16 cellular contexts compared by ENCODE assay signal in genomic region chr7:27133409-27134157, GRCh38. TPM values are rescaled to one million over a fixed set of nuclear protein-coding genes. Genes with fewer than 3 reads are reported as not detected.
DNase-seq lines count a peak whose midpoint lies in the region; ATAC-seq, FAIRE-seq and TF ChIP-seq lines count a peak whose summit lies in the region.
"Had no signal": no experiment of that assay in that cellular context is flagged by ENCODE, and none has a peak within 500 bp of the region (broad histone marks: within the 10 kb centered on the region; RNA-seq: fewer than 3 reads in every experiment).

No MANE protein-coding gene starts in this region.

- no peaks in the 10 kb centered on the region for H3K36me3 Mint-ChIP-seq in activated naive CD4-positive, alpha-beta T cell treated with anti-CD3 and anti-CD28 coated beads for 36 hours (ENCODE audit: low read depth)
- no peaks in the 10 kb centered on the region for H3K36me3 Mint-ChIP-seq in activated naive CD4-positive, alpha-beta T cell treated with anti-CD3 and anti-CD28 coated beads, Interleukin-2, amount 10 ng/mL, durations not matched to agents 7 days and 5 days
- H3K36me3 Mint-ChIP-seq in type B pancreatic cell: peaks cover 16% of the 10 kb centered on the region

- CTCF ChIA-PET in activated naive CD4-positive, alpha-beta T cell treated with anti-CD3 and anti-CD28 coated beads for 36 hours (lab: Charles Lee): interaction anchor here (1.1 to 1.2 kb wide), 2 partner anchors 10 to 444 kb away, joined by 3 read pairs; partner anchors contain the start of gene HOXA5
- CTCF ChIA-PET in activated naive CD4-positive, alpha-beta T cell treated with anti-CD3 and anti-CD28 coated beads, Interleukin-2, amount 10 ng/mL, durations not matched to agents 7 days and 5 days (lab: Charles Lee): no interaction called here
- CTCF ChIA-PET in OCI-LY7 (lab: Charles Lee; ENCODE audit: unreplicated experiment): no interaction called here

- no peak overlapping the region for H3K4me2 ChIP-seq in OCI-LY7 (ENCODE audit: low read length)
- H3K4me2 ChIP-seq: neural progenitor cell had no signal

- no peaks in the 10 kb centered on the region for H3K9me3 Mint-ChIP-seq in activated naive CD4-positive, alpha-beta T cell treated with anti-CD3 and anti-CD28 coated beads for 36 hours
- H3K9me3 Mint-ChIP-seq in activated naive CD4-positive, alpha-beta T cell treated with anti-CD3 and anti-CD28 coated beads, Interleukin-2, amount 10 ng/mL, durations not matched to agents 7 days and 5 days: no peaks in the 10 kb centered on the region
- no peaks in the 10 kb centered on the region for H3K9me3 Mint-ChIP-seq in type B pancreatic cell
- H3K9me3 Mint-ChIP-seq: dendritic cell treated with granulocyte-macrophage colony-stimulating factor and Interleukin-4, amounts not matched to agents 40 ng/mL and 50 ng/mL, for 4 days had no signal

- TF ChIP-seq CTCF in breast epithelium (IDR thresholded peaks at IDR 0.05) (no peak), type B pancreatic cell (conservative IDR thresholded peaks at IDR 0.05) (no peak), OCI-LY7 (conservative IDR thresholded peaks at IDR 0.05; ENCODE audit: low read length) (no peak)

- peaks cover 19% of the 10 kb centered on the region for H3K4me1 Mint-ChIP-seq in activated naive CD4-positive, alpha-beta T cell treated with anti-CD3 and anti-CD28 coated beads for 36 hours (ENCODE audit: low read depth)
- peaks cover 16% of the 10 kb centered on the region for H3K4me1 Mint-ChIP-seq in activated naive CD4-positive, alpha-beta T cell treated with anti-CD3 and anti-CD28 coated beads, Interleukin-2, amount 10 ng/mL, durations not matched to agents 7 days and 5 days
- H3K4me1 Mint-ChIP-seq in type B pancreatic cell (ENCODE audit: unreplicated experiment): peaks cover 58% of the 10 kb centered on the region
- H3K4me1 Mint-ChIP-seq: neural progenitor cell had no signal

- no peak overlapping the region for H3K4me3 Mint-ChIP-seq in activated naive CD4-positive, alpha-beta T cell treated with anti-CD3 and anti-CD28 coated beads for 36 hours
- no peak overlapping the region for H3K4me3 Mint-ChIP-seq in activated naive CD4-positive, alpha-beta T cell treated with anti-CD3 and anti-CD28 coated beads, Interleukin-2, amount 10 ng/mL, durations not matched to agents 7 days and 5 days
- peak overlapping the region; percentile 99 for H3K4me3 Mint-ChIP-seq in type B pancreatic cell
- H3K4me3 Mint-ChIP-seq: dendritic cell treated with granulocyte-macrophage colony-stimulating factor and Interleukin-4, amounts not matched to agents 40 ng/mL and 50 ng/mL, for 4 days; neural progenitor cell had no signal

- H3K36me3 ChIP-seq in breast epithelium (no peaks in the 10 kb centered on the region), mesodermal cell (ENCODE audit: control insufficient read depth, insufficient read depth, low read length) (no peaks in the 10 kb centered on the region), OCI-LY7 (ENCODE audit: insufficient read depth, low read length) (no peaks in the 10 kb centered on the region)
- H3K36me3 ChIP-seq: neural progenitor cell had no signal

- peak overlapping the region; percentile 17 for H3K27ac Mint-ChIP-seq in activated naive CD4-positive, alpha-beta T cell treated with anti-CD3 and anti-CD28 coated beads for 36 hours
- no peak overlapping the region for H3K27ac Mint-ChIP-seq in activated naive CD4-positive, alpha-beta T cell treated with anti-CD3 and anti-CD28 coated beads, Interleukin-2, amount 10 ng/mL, durations not matched to agents 7 days and 5 days
- H3K27ac Mint-ChIP-seq in type B pancreatic cell: peak overlapping the region; percentile 94
- H3K27ac Mint-ChIP-seq: dendritic cell treated with granulocyte-macrophage colony-stimulating factor and Interleukin-4, amounts not matched to agents 40 ng/mL and 50 ng/mL, for 4 days; neural progenitor cell had no signal

- BruUV-seq in OCI-LY7 (replicated peaks; lab: Mats Ljungman, UMichigan): no TSS peak

- no peaks in the 10 kb centered on the region for H3K9me3 ChIP-seq in breast epithelium
- no peaks in the 10 kb centered on the region for H3K9me3 ChIP-seq in mesodermal cell (ENCODE audit: control insufficient read depth, low read length)
- H3K9me3 ChIP-seq in OCI-LY7 (ENCODE audit: low read length): no peaks in the 10 kb centered on the region

- H3K27me3 Mint-ChIP-seq in activated naive CD4-positive, alpha-beta T cell treated with anti-CD3 and anti-CD28 coated beads for 36 hours (ENCODE audit: low read depth): peaks cover 54% of the 10 kb centered on the region
- peaks cover 62% of the 10 kb centered on the region for H3K27me3 Mint-ChIP-seq in activated naive CD4-positive, alpha-beta T cell treated with anti-CD3 and anti-CD28 coated beads, Interleukin-2, amount 10 ng/mL, durations not matched to agents 7 days and 5 days
- H3K27me3 Mint-ChIP-seq in type B pancreatic cell: peaks cover 30% of the 10 kb centered on the region

- no peaks in the 10 kb centered on the region for H3K27me3 ChIP-seq in breast epithelium

- POLR2A ChIA-PET in OCI-LY7 (lab: Charles Lee): no interaction called here

- no peak for ATAC-seq in HG02571 (IDR thresholded peaks at IDR 0.05; ENCODE audit: unreplicated experiment)

- peak overlapping the region; percentile 82 to 96 for H3K27ac ChIP-seq in breast epithelium
- peak overlapping the region; percentile 5 for H3K27ac ChIP-seq in mesodermal cell (ENCODE audit: low read depth, low read length, severe bottlenecking)
- no peak overlapping the region for H3K27ac ChIP-seq in OCI-LY7 (ENCODE audit: low read depth, low read length, poor library complexity, severe bottlenecking)
- H3K27ac ChIP-seq: neural progenitor cell had no signal

- 11% methylated on average over 12 of the region's 17 CpGs for WGBS in mesodermal cell (ENCODE audit: insufficient coverage in 2 of 2), 2 experiments

- H3K4me3 ChIP-seq in breast epithelium (peak overlapping the region in 1 of 3 donors; percentile 22), mesodermal cell (ENCODE audit: extremely low read depth, insufficient read depth, low read length, poor library complexity, severe bottlenecking) (no peak overlapping the region), OCI-LY7 (ENCODE audit: low read depth, low read length, poor library complexity, severe bottlenecking) (no peak overlapping the region)
- H3K4me3 ChIP-seq: neural progenitor cell had no signal

- H3K79me2 ChIP-seq in OCI-LY7 (ENCODE audit: insufficient read depth, low read depth, low read length): no peaks in the 10 kb centered on the region

- H4K20me1 ChIP-seq in OCI-LY7 (ENCODE audit: insufficient read depth, low read length): no peaks in the 10 kb centered on the region

- DNase-seq in activated naive CD4-positive, alpha-beta T cell treated with anti-CD3 and anti-CD28 coated beads for 36 hours: no peak
- no peak for DNase-seq in activated naive CD4-positive, alpha-beta T cell treated with anti-CD3 and anti-CD28 coated beads, Interleukin-2, amount 10 ng/mL, durations not matched to agents 7 days and 5 days
- DNase-seq in breast epithelium (ENCODE audit: low spot score in 2 of 2) (peak in 1 of 2 donors; percentile 17), type B pancreatic cell (ENCODE audit: extremely low spot score, unreplicated experiment) (no peak), GM12892 (ENCODE audit: insufficient read length) (no peak), OCI-LY7 (ENCODE audit: low spot score) (no peak)
- DNase-seq: DMS53; foreskin melanocyte; NCI-H1092; SHP77; stimulated activated CD4-positive, alpha-beta T cell treated with anti-CD3 and anti-CD28 coated beads, Interleukin-12 subunit alpha, Interleukin-12 subunit beta, amount 100 ng/mL, for 4 hours had no signal

- no peak for TF ChIP-seq POLR2A in breast epithelium (IDR thresholded peaks at IDR 0.05)
- no peak for TF ChIP-seq POLR2A in GM12892 (IDR thresholded peaks at IDR 0.05; ENCODE audit: low read depth, low read length)

- H3K9me2 ChIP-seq in OCI-LY7 (ENCODE audit: insufficient read depth, low read length): no peaks in the 10 kb centered on the region

- FAIRE-seq in GM12892 (lab: Jason Lieb, UNC): no peak
- FAIRE-seq: TTC549 had no signal

- H3K4me1 ChIP-seq in breast epithelium (peaks cover 5 to 7% of the 10 kb centered on the region in 2 donors), mesodermal cell (ENCODE audit: control insufficient read depth, insufficient read depth, low read length, poor library complexity, severe bottlenecking) (peaks cover 6% of the 10 kb centered on the region), OCI-LY7 (ENCODE audit: insufficient read depth, low read length, poor library complexity, severe bottlenecking) (peaks cover 4% of the 10 kb centered on the region)
- H3K4me1 ChIP-seq: neural progenitor cell had no signal

- H2AFZ ChIP-seq in OCI-LY7 (ENCODE audit: low read length): no peak overlapping the region
- H2AFZ ChIP-seq: neural progenitor cell had no signal

- intact Hi-C loops in activated naive CD4-positive, alpha-beta T cell treated with anti-CD3 and anti-CD28 coated beads for 36 hours (cut with micrococcal nuclease): loop anchor here (1.0 to 2.0 kb wide), 6 partner anchors 17 to 979 kb away; partner anchors contain the start of gene SKAP2
- intact Hi-C loops in breast epithelium (cut with DNase I; ENCODE audit: low total_unique reads) (loop anchor here (5.0 kb wide), 1 partner anchor 1031 kb away; no protein-coding TSS in a partner anchor), OCI-LY7 (cut with micrococcal nuclease; ENCODE audit: unreplicated experiment) (no loop called here)

RNA-seq across cellular contexts. Expression of gene HOXA4, which starts 3.0 kb away (rescaled TPM):
- total RNA-seq in activated naive CD4-positive, alpha-beta T cell treated with anti-CD3 and anti-CD28 coated beads for 36 hours: under 1 TPM in 1 of 2 experiments, not detected in 1; 0.14 TPM
- total RNA-seq in breast epithelium (1 to 10 TPM in 2 of 3 donors, under 1 TPM in 1; 0.80 to 2.8 (median 2.0) TPM), type B pancreatic cell (ENCODE audit: low replicate concordance) (28.5 and 37.6 TPM in 2 replicates), OCI-LY7 (2022) (1.6 and 2.0 TPM in 2 replicates)
- polyA plus RNA-seq in mesodermal cell (2013, experiment 1 of 2): 2.1 TPM
- polyA plus RNA-seq in mesodermal cell (2013, experiment 2 of 2): 2.3 TPM
- not detected for polyA plus RNA-seq in GM12892 (2012; ENCODE audit: missing spikeins)
- total RNA-seq in OCI-LY7 (2014; rRNA removed; shearing (Covaris generic)): 0.75 TPM in 1 of 2 replicates, not detected in the other

RNA-seq across cellular contexts. Expression of gene HOXA5, which starts 9.9 kb away (rescaled TPM):
- total RNA-seq in activated naive CD4-positive, alpha-beta T cell treated with anti-CD3 and anti-CD28 coated beads for 36 hours: not detected
- 10 to 100 TPM; 11.5 to 48.7 (median 22.6) TPM for total RNA-seq in breast epithelium
- polyA plus RNA-seq in mesodermal cell (2013, experiment 1 of 2): 5.5 TPM
- polyA plus RNA-seq in mesodermal cell (2013, experiment 2 of 2): 4.9 TPM
- 55.0 and 77.7 TPM in 2 replicates for total RNA-seq in type B pancreatic cell (ENCODE audit: low replicate concordance)
- polyA plus RNA-seq in GM12892 (2012; ENCODE audit: missing spikeins): not detected
- 3.4 and 17.5 TPM in 2 replicates for total RNA-seq in OCI-LY7 (2014; rRNA removed; shearing (Covaris generic))
- total RNA-seq in OCI-LY7 (2022): 7.4 and 7.9 TPM in 2 replicates

RNA-seq across cellular contexts. Expression of gene HOXA6, which starts 14.0 kb away (rescaled TPM):
- total RNA-seq in activated naive CD4-positive, alpha-beta T cell treated with anti-CD3 and anti-CD28 coated beads for 36 hours: not detected
- total RNA-seq in breast epithelium (10 to 100 TPM in 1 of 3 donors, 1 to 10 TPM in 2; 7.9 to 16.0 (median 9.0) TPM), type B pancreatic cell (ENCODE audit: low replicate concordance) (4.2 and 10.9 TPM in 2 replicates), OCI-LY7 (2022) (10.2 and 12.0 TPM in 2 replicates)
- 4.2 TPM for polyA plus RNA-seq in mesodermal cell (2013, experiment 1 of 2)
- 2.2 TPM for polyA plus RNA-seq in mesodermal cell (2013, experiment 2 of 2)
- polyA plus RNA-seq in GM12892 (2012; ENCODE audit: missing spikeins): not detected
- total RNA-seq in OCI-LY7 (2014; rRNA removed; shearing (Covaris generic)): 4.1 and 6.7 TPM in 2 replicates

RNA-seq across cellular contexts. Expression of gene HOXA3, which starts 18.8 kb away (rescaled TPM):
- total RNA-seq in activated naive CD4-positive, alpha-beta T cell treated with anti-CD3 and anti-CD28 coated beads for 36 hours: not detected
- total RNA-seq in breast epithelium (1 to 10 TPM; 4.5 to 6.4 (median 4.6) TPM), type B pancreatic cell (ENCODE audit: low replicate concordance) (40.5 and 92.8 TPM in 2 replicates), OCI-LY7 (2022) (2.6 and 2.7 TPM in 2 replicates)
- 7.0 TPM for polyA plus RNA-seq in mesodermal cell (2013, experiment 1 of 2)
- polyA plus RNA-seq in mesodermal cell (2013, experiment 2 of 2): 5.9 TPM
- polyA plus RNA-seq in GM12892 (2012; ENCODE audit: missing spikeins): not detected
- 0.41 TPM in 1 of 2 replicates, not detected in the other for total RNA-seq in OCI-LY7 (2014; rRNA removed; shearing (Covaris generic))

RNA-seq across cellular contexts. Expression of gene HOXA7, which starts 22.9 kb away (rescaled TPM):
- not detected for total RNA-seq in activated naive CD4-positive, alpha-beta T cell treated with anti-CD3 and anti-CD28 coated beads for 36 hours
- total RNA-seq in breast epithelium (1 to 10 TPM; 4.6 to 8.8 (median 6.2) TPM), type B pancreatic cell (ENCODE audit: low replicate concordance) (3.2 and 6.2 TPM in 2 replicates), OCI-LY7 (2022) (0.42 and 1.2 TPM in 2 replicates)
- polyA plus RNA-seq in mesodermal cell (2013, experiment 1 of 2): 2.8 TPM
- polyA plus RNA-seq in mesodermal cell (2013, experiment 2 of 2): 3.2 TPM
- not detected for polyA plus RNA-seq in GM12892 (2012; ENCODE audit: missing spikeins)
- 4.1 and 6.0 TPM in 2 replicates for total RNA-seq in OCI-LY7 (2014; rRNA removed; shearing (Covaris generic))

Comparison
In these comparisons a context has a peak if more than half of its experiments do, and no peak if none do; other contexts are left out.
1. RNA of gene HOXA5, which starts 9.9 kb away (total RNA-seq): 55.0 to 77.7 TPM in type B pancreatic cell, 11.5 to 48.7 TPM in breast epithelium and 3.4 to 17.5 TPM in OCI-LY7; not detected in activated naive CD4-positive, alpha-beta T cell treated with anti-CD3 and anti-CD28 coated beads for 36 hours; every median in the first group is over 4 times any median in the second.